26 cellular contexts compared by ENCODE assay signal in the genomic region with DNA sequence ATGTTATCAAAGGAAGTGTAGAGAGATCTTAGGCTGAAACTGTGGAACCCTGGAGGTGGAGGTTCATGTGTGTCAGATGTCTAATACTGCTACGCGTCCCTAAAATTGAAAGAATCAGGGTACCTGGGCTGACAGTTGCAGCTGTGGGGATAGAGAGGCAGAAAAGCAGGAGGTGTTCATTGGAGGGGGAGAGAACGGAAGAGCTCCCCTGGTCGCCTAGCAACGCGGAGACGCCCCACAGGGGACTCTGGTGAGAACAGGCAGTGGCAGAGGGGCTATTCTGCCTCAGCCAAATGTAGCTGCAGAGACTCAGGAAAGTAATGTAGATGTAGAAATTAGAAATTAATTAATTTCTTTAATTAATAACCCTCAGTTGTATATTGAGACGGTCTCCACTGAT. TPM values are rescaled to one million over a fixed set of nuclear protein-coding genes. Genes with fewer than 3 reads are reported as not detected.
"Had no signal": no experiment of that assay in that cellular context is flagged by ENCODE, and none has a peak within 500 bp of the region (broad histone marks: within the 10 kb centered on the region; RNA-seq: fewer than 3 reads in every experiment).

No MANE protein-coding gene starts in this region.

- H3K27ac ChIP-seq: colonic mucosa, esophagus muscularis mucosa, foreskin keratinocyte, gastroesophageal sphincter, heart right ventricle, left lung, pancreas, right lobe of liver, thoracic aorta, tibial nerve, upper lobe of left lung had no signal

- H3K4me1 ChIP-seq: colonic mucosa, esophagus muscularis mucosa, foreskin keratinocyte, gastroesophageal sphincter, heart right ventricle, left lung, pancreas, right lobe of liver, tibial nerve, upper lobe of left lung had no signal

- H3K36me3 ChIP-seq: colonic mucosa, heart right ventricle, left lung, pancreas, right lobe of liver, thoracic aorta, upper lobe of left lung had no signal

- H3K27me3 ChIP-seq: colonic mucosa, esophagus muscularis mucosa, foreskin keratinocyte, gastroesophageal sphincter, heart right ventricle, left lung, pancreas, right lobe of liver, tibial nerve, upper lobe of left lung had no signal

- H3K9me3 ChIP-seq: colonic mucosa, esophagus muscularis mucosa, gastroesophageal sphincter, pancreas, right lobe of liver, thoracic aorta had no signal

- DNase-seq: colonic mucosa; effector CD8-positive, alpha-beta T cell; foreskin keratinocyte; heart right ventricle; hippocampal formation; left cardiac atrium; left lung; naive thymus-derived CD8-positive, alpha-beta T cell; occipital lobe; pancreas; right lobe of liver; small intestine; stimulated activated CD4-positive, alpha-beta T cell treated with anti-CD3 and anti-CD28 coated beads, Interleukin-15, amount 100 ng/mL, for 24 hours; stimulated activated CD4-positive, alpha-beta T cell treated with anti-CD3 and anti-CD28 coated beads, Interleukin-2, amount 100 ng/mL, for 48 hours; stimulated activated naive B cell treated with anti-CD40 and anti-IgM and Interleukin-4, amounts not matched to agents 10 μg/mL and 1 μg/mL and 100 μg/mL, for 72 hours; upper lobe of left lung had no signal

- H3K4me3 ChIP-seq: colonic mucosa, esophagus muscularis mucosa, gastroesophageal sphincter, heart right ventricle, left lung, pancreas, right lobe of liver, thoracic aorta, tibial nerve, upper lobe of left lung had no signal

RNA-seq across cellular contexts. Expression of a gene that starts 10.1 kb away (rescaled TPM):
- total RNA-seq: endothelial cell of umbilical vein, foreskin keratinocyte, myocyte had no signal
- polyA plus RNA-seq: fibroblast of lung, foreskin keratinocyte, neural cell had no signal

RNA-seq across cellular contexts. Expression of a gene that starts 38.7 kb away (rescaled TPM):
- total RNA-seq: colonic mucosa; epithelial cell of proximal tubule; foreskin keratinocyte; left lung; lower leg skin; naive thymus-derived CD8-positive, alpha-beta T cell; right lobe of liver had no signal
- polyA plus RNA-seq: foreskin keratinocyte had no signal
